ENCODE assay signal across 25 cellular contexts in genomic region chr1:46671554-46671953, GRCh38. TPM values are rescaled to one million over a fixed set of nuclear protein-coding genes. Genes with fewer than 3 reads are reported as not detected.
DNase-seq lines count a peak whose midpoint lies in the region; ATAC-seq and TF ChIP-seq lines count a peak whose summit lies in the region.
"Had no signal": no experiment of that assay in that cellular context is flagged by ENCODE, and none has a peak within 500 bp of the region (broad histone marks: within the 10 kb centered on the region; RNA-seq: fewer than 3 reads in every experiment).

TSS of gene TEX38 (plus strand) at chr1:46671854. CDS start at chr1:46671935, 81 bp downstream.

- H3K4me2 ChIP-seq in GM23338 = no peak within 1 kb of the TSS

- H3K27ac ChIP-seq in CD4-positive, alpha-beta T cell (ENCODE audit: low read depth, low read length) = no peak within 1 kb of the TSS
- H3K27ac ChIP-seq in GM23338 (ENCODE audit: low read depth) (no peak within 1 kb of the TSS), tibial artery (no peak within 1 kb of the TSS)
- H3K27ac ChIP-seq: GM23248 had no signal

- H3K4me1 ChIP-seq in GM23338 (ENCODE audit: insufficient read depth) = peaks cover 25% of the 10 kb centered on the region
- peaks cover 0 to 15% (median 10%) of the 10 kb centered on the region in 4 donors for H3K4me1 ChIP-seq in tibial artery

- H3K27ac Mint-ChIP-seq in activated CD8-positive, alpha-beta T cell treated with anti-CD3 and anti-CD28 coated beads for 36 hours = peak within 1 kb of the TSS; percentile 7
- no peak within 1 kb of the TSS for H3K27ac Mint-ChIP-seq in activated CD8-positive, alpha-beta T cell treated with anti-CD3 and anti-CD28 coated beads, Interleukin-2, amount 10 ng/mL, durations not matched to agents 7 days and 5 days
- peak within 1 kb of the TSS; percentile 24 for H3K27ac Mint-ChIP-seq in CD4-positive, alpha-beta T cell
- H3K27ac Mint-ChIP-seq in T-cell = peak within 1 kb of the TSS; percentile 14 to 55
- H3K27ac Mint-ChIP-seq in endothelial cell (ENCODE audit: unreplicated experiment) = no peak within 1 kb of the TSS
- no peak within 1 kb of the TSS for H3K27ac Mint-ChIP-seq in GM23338
- H3K27ac Mint-ChIP-seq: HFFc6 had no signal

- CTCF ChIA-PET in activated CD8-positive, alpha-beta T cell treated with anti-CD3 and anti-CD28 coated beads for 36 hours (lab: Charles Lee) = no interaction called here
- CTCF ChIA-PET in activated CD8-positive, alpha-beta T cell treated with anti-CD3 and anti-CD28 coated beads, Interleukin-2, amount 10 ng/mL, durations not matched to agents 7 days and 5 days (lab: Charles Lee) = no interaction called here
- CTCF ChIA-PET in CD4-positive, alpha-beta T cell (lab: Charles Lee) = no interaction called here
- CTCF ChIA-PET in T-cell (lab: Charles Lee) = no interaction called here

- no peaks in the 10 kb centered on the region for H3K27me3 ChIP-seq in CD4-positive, alpha-beta T cell (ENCODE audit: control insufficient read depth, insufficient read depth, low read length)
- H3K27me3 ChIP-seq in GM23338 (ENCODE audit: insufficient read depth) (no peaks in the 10 kb centered on the region), tibial artery (no peaks in the 10 kb centered on the region)

- peaks cover 12% of the 10 kb centered on the region for H3K79me2 ChIP-seq in GM23338 (replicated peaks; ENCODE audit: insufficient read depth)

- H3K36me3 Mint-ChIP-seq in activated CD8-positive, alpha-beta T cell treated with anti-CD3 and anti-CD28 coated beads for 36 hours (ENCODE audit: low read depth) = peaks cover 10% of the 10 kb centered on the region
- H3K36me3 Mint-ChIP-seq in activated CD8-positive, alpha-beta T cell treated with anti-CD3 and anti-CD28 coated beads, Interleukin-2, amount 10 ng/mL, durations not matched to agents 7 days and 5 days (ENCODE audit: low read depth) = peaks cover 25% of the 10 kb centered on the region
- H3K36me3 Mint-ChIP-seq in CD4-positive, alpha-beta T cell (ENCODE audit: low read depth) = peaks cover 29% of the 10 kb centered on the region
- peaks cover 3% of the 10 kb centered on the region for H3K36me3 Mint-ChIP-seq in T-cell
- peaks cover 34% of the 10 kb centered on the region for H3K36me3 Mint-ChIP-seq in endothelial cell (ENCODE audit: low read depth, unreplicated experiment)
- peaks cover 5% of the 10 kb centered on the region; the same call in 1 of the 3 replicates for H3K36me3 Mint-ChIP-seq in GM23338 (ENCODE audit: low read depth)

- no peak for TF ChIP-seq CTCF in activated CD8-positive, alpha-beta T cell treated with anti-CD3 and anti-CD28 coated beads for 36 hours (IDR thresholded peaks at IDR 0.05)
- TF ChIP-seq CTCF in CD4-positive, alpha-beta T cell (IDR thresholded peaks at IDR 0.05) = no peak
- TF ChIP-seq CTCF in endothelial cell (IDR thresholded peaks at IDR 0.05; ENCODE audit: unreplicated experiment) = no peak
- TF ChIP-seq CTCF in GM23338 (conservative IDR thresholded peaks at IDR 0.05; ENCODE audit: low read depth in 2 of 2) = no peak
- TF ChIP-seq CTCF in tibial artery (IDR thresholded peaks at IDR 0.05) = no peak

- no peaks in the 10 kb centered on the region for H3K9me2 ChIP-seq in GM23338 (ENCODE audit: insufficient read depth)

- ATAC-seq in activated CD8-positive, alpha-beta T cell treated with anti-CD3 and anti-CD28 coated beads for 36 hours = no peak
- ATAC-seq in activated CD8-positive, alpha-beta T cell treated with anti-CD3 and anti-CD28 coated beads, Interleukin-2, amount 10 ng/mL, durations not matched to agents 7 days and 5 days = no peak
- ATAC-seq in CD4-positive, alpha-beta T cell (ENCODE audit: poor library complexity) = no peak
- ATAC-seq in T-cell (replicated peaks in 1 of 4) (no peak), GM23338 (no peak)
- ATAC-seq: K562, PC-3 had no signal

- H3F3A ChIP-seq in GM23338 (replicated peaks; ENCODE audit: low read depth) = no peaks in the 10 kb centered on the region

- H3K4me1 Mint-ChIP-seq in activated CD8-positive, alpha-beta T cell treated with anti-CD3 and anti-CD28 coated beads for 36 hours (ENCODE audit: low read depth) = peaks cover 36% of the 10 kb centered on the region
- peaks cover 37% of the 10 kb centered on the region for H3K4me1 Mint-ChIP-seq in activated CD8-positive, alpha-beta T cell treated with anti-CD3 and anti-CD28 coated beads, Interleukin-2, amount 10 ng/mL, durations not matched to agents 7 days and 5 days (ENCODE audit: low read depth)
- H3K4me1 Mint-ChIP-seq in CD4-positive, alpha-beta T cell (ENCODE audit: low read depth) = peaks cover 29% of the 10 kb centered on the region
- H3K4me1 Mint-ChIP-seq in T-cell (peaks cover 26 to 31% (median 26%) of the 10 kb centered on the region in 3 donors), endothelial cell (ENCODE audit: unreplicated experiment) (peaks cover 10% of the 10 kb centered on the region), GM23338 (peaks cover 29% of the 10 kb centered on the region)

- H3K9me3 ChIP-seq in CD4-positive, alpha-beta T cell (ENCODE audit: control insufficient read depth, low read length) = no peaks in the 10 kb centered on the region
- H3K9me3 ChIP-seq in tibial artery = no peaks in the 10 kb centered on the region
- H3K9me3 ChIP-seq: HAP-1 had no signal

- no peaks in the 10 kb centered on the region for H3K27me3 Mint-ChIP-seq in activated CD8-positive, alpha-beta T cell treated with anti-CD3 and anti-CD28 coated beads for 36 hours
- no peaks in the 10 kb centered on the region for H3K27me3 Mint-ChIP-seq in activated CD8-positive, alpha-beta T cell treated with anti-CD3 and anti-CD28 coated beads, Interleukin-2, amount 10 ng/mL, durations not matched to agents 7 days and 5 days (ENCODE audit: low read depth)
- H3K27me3 Mint-ChIP-seq in CD4-positive, alpha-beta T cell = no peaks in the 10 kb centered on the region
- H3K27me3 Mint-ChIP-seq in T-cell (no peaks in the 10 kb centered on the region), endothelial cell (ENCODE audit: unreplicated experiment) (peaks cover 3% of the 10 kb centered on the region), GM23338 (ENCODE audit: insufficient read depth, low read depth, poor library complexity) (no peaks in the 10 kb centered on the region)

- H2AFZ ChIP-seq in GM23338 = no peak within 1 kb of the TSS
- H2AFZ ChIP-seq: GM23248 had no signal

- peaks cover 3% of the 10 kb centered on the region; the same call in 1 of the 2 replicates for H4K20me1 ChIP-seq in GM23338 (replicated peaks; ENCODE audit: insufficient read depth)

- H3K36me3 ChIP-seq in GM23338 (ENCODE audit: insufficient read depth) (no peaks in the 10 kb centered on the region), tibial artery (peaks cover 0 to 43% (median 17%) of the 10 kb centered on the region in 3 donors)

- POLR2A ChIA-PET in activated CD8-positive, alpha-beta T cell treated with anti-CD3 and anti-CD28 coated beads for 36 hours (lab: Charles Lee) = no interaction called here
- POLR2A ChIA-PET in activated CD8-positive, alpha-beta T cell treated with anti-CD3 and anti-CD28 coated beads, Interleukin-2, amount 10 ng/mL, durations not matched to agents 7 days and 5 days (lab: Charles Lee) = no interaction called here
- POLR2A ChIA-PET in CD4-positive, alpha-beta T cell (lab: Charles Lee) = interaction anchor here (0.6 to 1.3 kb wide), 3 partner anchors 17 to 68 kb away, joined by 3 to 5 read pairs (median 3); partner anchors contain the start of gene MKNK1
- POLR2A ChIA-PET in T-cell (lab: Charles Lee) = no interaction called here

- no peak within 1 kb of the TSS for H3K4me3 ChIP-seq in GM23338
- no peak within 1 kb of the TSS for H3K4me3 ChIP-seq in tibial artery
- H3K4me3 ChIP-seq: GM23248, HAP-1, K562 had no signal

- no peaks in the 10 kb centered on the region for H3K9me3 Mint-ChIP-seq in activated CD8-positive, alpha-beta T cell treated with anti-CD3 and anti-CD28 coated beads for 36 hours
- no peaks in the 10 kb centered on the region for H3K9me3 Mint-ChIP-seq in activated CD8-positive, alpha-beta T cell treated with anti-CD3 and anti-CD28 coated beads, Interleukin-2, amount 10 ng/mL, durations not matched to agents 7 days and 5 days (ENCODE audit: insufficient read depth)
- no peaks in the 10 kb centered on the region for H3K9me3 Mint-ChIP-seq in CD4-positive, alpha-beta T cell
- H3K9me3 Mint-ChIP-seq in T-cell (no peaks in the 10 kb centered on the region), endothelial cell (ENCODE audit: unreplicated experiment) (no peaks in the 10 kb centered on the region), GM23338 (no peaks in the 10 kb centered on the region)
- H3K9me3 Mint-ChIP-seq: HFFc6 had no signal

- no peak within 1 kb of the TSS for H3K4me3 Mint-ChIP-seq in activated CD8-positive, alpha-beta T cell treated with anti-CD3 and anti-CD28 coated beads for 36 hours
- no peak within 1 kb of the TSS for H3K4me3 Mint-ChIP-seq in activated CD8-positive, alpha-beta T cell treated with anti-CD3 and anti-CD28 coated beads, Interleukin-2, amount 10 ng/mL, durations not matched to agents 7 days and 5 days
- H3K4me3 Mint-ChIP-seq in CD4-positive, alpha-beta T cell = no peak within 1 kb of the TSS
- H3K4me3 Mint-ChIP-seq in T-cell = no peak within 1 kb of the TSS
- H3K4me3 Mint-ChIP-seq in endothelial cell (ENCODE audit: unreplicated experiment) = peak within 1 kb of the TSS; percentile 33
- H3K4me3 Mint-ChIP-seq in GM23338 = no peak within 1 kb of the TSS
- H3K4me3 Mint-ChIP-seq: HFFc6 had no signal

- DNase-seq in activated CD8-positive, alpha-beta T cell treated with anti-CD3 and anti-CD28 coated beads for 36 hours = no peak
- DNase-seq in activated CD8-positive, alpha-beta T cell treated with anti-CD3 and anti-CD28 coated beads, Interleukin-2, amount 10 ng/mL, durations not matched to agents 7 days and 5 days = no peak
- DNase-seq in CD4-positive, alpha-beta T cell = no peak
- DNase-seq in T-cell (no peak), endothelial cell (ENCODE audit: low spot score) (no peak), GM23338 (ENCODE audit: low spot score) (no peak), tibial artery (no peak), NCI-H2196 treated with DMSO at 0.1 percent for 48 hours (lab: John Stamatoyannopoulos, UW; ENCODE audit: unreplicated experiment) (no peak)
- DNase-seq: COR-L47; DMS53; GM23248; HFFc6; Kasumi-1; NCI-H1105; NCI-H1436 treated with DMSO at 0.1 percent for 48 hours; NCI-H187 treated with DMSO at 0.1 percent for 48 hours; NCI-H774; NK-92 treated with Interleukin-12 subunit alpha and Interleukin-12 subunit beta, amount 100 ng/mL, for 24 hours; PC-3 had no signal

- intact Hi-C loops in activated CD8-positive, alpha-beta T cell treated with anti-CD3 and anti-CD28 coated beads for 36 hours (cut with micrococcal nuclease) = no loop called here
- intact Hi-C loops in CD4-positive, alpha-beta T cell (cut with DNase I, micrococcal nuclease) = no loop called here
- intact Hi-C loops in tibial artery (cut with DNase I; ENCODE audit: low total_unique reads) = no loop called here

TF ChIP-seq in GM23338, 12 proteins besides CTCF, POLR2A, EP300 and RAD21 (continues in another document):
- TF ChIP-seq STAT1 (IDR thresholded peaks at IDR 0.05; ENCODE audit: unreplicated experiment) = no peak

RNA-seq across cellular contexts. Expression of gene TEX38, which starts in this region (rescaled TPM):
- total RNA-seq in activated CD8-positive, alpha-beta T cell treated with anti-CD3 and anti-CD28 coated beads for 36 hours = not detected
- not detected for total RNA-seq in activated CD8-positive, alpha-beta T cell treated with anti-CD3 and anti-CD28 coated beads, Interleukin-2, amount 10 ng/mL, durations not matched to agents 7 days and 5 days
- total RNA-seq in CD4-positive, alpha-beta T cell = not detected
- not detected for total RNA-seq in T-cell
- not detected for total RNA-seq in endothelial cell (ENCODE audit: unreplicated experiment)
- not detected in 2 replicates for total RNA-seq in GM23338 (2014; rRNA removed; shearing (Covaris generic))
- polyA plus RNA-seq in GM23338 (2016; fragmentation: Nextera tagmentation; extraction: Ambion mirVana) = 0.37 TPM in 1 of 2 replicates, not detected in the other
- total RNA-seq: A172, Daoy, G401, GM23248, K562, M059J, PC-3 had no signal
- polyA plus RNA-seq: K562 had no signal

Comparison
In these comparisons a context has a peak if more than half of its experiments do, and no peak if none do; other contexts are left out.
1. H3K27ac Mint-ChIP-seq: peak in activated CD8-positive, alpha-beta T cell treated with anti-CD3 and anti-CD28 coated beads for 36 hours (single experiment), CD4-positive, alpha-beta T cell (single experiment) and T-cell (2 of 2); none in activated CD8-positive, alpha-beta T cell treated with anti-CD3 and anti-CD28 coated beads, Interleukin-2, amount 10 ng/mL, durations not matched to agents 7 days and 5 days (single experiment), endothelial cell (single experiment) and GM23338 (single experiment).